Comparison of ENCODE assay signal across 1 cellular context in the genomic region with DNA sequence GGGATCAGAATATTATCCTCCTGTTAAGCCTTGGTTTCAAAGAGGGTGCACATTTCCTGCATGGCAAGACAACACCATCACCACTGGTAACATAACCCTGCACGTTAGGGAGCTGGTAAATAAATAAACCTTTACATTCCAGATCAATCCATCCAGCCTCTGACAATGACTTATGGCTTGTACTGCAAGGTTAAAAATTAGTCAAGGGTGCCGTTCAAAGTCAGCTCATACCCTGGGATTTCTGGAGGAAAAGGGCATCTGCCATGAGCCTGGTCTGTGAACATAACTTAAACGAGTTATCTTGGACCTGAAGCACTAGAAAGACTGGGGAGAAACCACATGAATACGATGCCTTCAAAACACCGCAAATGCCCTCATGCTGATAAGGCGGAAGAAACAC.
TF ChIP-seq lines count a peak whose summit lies in the region.

No MANE protein-coding gene starts in this region.

TF ChIP-seq in HepG2, 621 proteins besides CTCF, POLR2A, EP300 and RAD21 (continued from another document and continues in another):
- TF ChIP-seq, protein P1, sequence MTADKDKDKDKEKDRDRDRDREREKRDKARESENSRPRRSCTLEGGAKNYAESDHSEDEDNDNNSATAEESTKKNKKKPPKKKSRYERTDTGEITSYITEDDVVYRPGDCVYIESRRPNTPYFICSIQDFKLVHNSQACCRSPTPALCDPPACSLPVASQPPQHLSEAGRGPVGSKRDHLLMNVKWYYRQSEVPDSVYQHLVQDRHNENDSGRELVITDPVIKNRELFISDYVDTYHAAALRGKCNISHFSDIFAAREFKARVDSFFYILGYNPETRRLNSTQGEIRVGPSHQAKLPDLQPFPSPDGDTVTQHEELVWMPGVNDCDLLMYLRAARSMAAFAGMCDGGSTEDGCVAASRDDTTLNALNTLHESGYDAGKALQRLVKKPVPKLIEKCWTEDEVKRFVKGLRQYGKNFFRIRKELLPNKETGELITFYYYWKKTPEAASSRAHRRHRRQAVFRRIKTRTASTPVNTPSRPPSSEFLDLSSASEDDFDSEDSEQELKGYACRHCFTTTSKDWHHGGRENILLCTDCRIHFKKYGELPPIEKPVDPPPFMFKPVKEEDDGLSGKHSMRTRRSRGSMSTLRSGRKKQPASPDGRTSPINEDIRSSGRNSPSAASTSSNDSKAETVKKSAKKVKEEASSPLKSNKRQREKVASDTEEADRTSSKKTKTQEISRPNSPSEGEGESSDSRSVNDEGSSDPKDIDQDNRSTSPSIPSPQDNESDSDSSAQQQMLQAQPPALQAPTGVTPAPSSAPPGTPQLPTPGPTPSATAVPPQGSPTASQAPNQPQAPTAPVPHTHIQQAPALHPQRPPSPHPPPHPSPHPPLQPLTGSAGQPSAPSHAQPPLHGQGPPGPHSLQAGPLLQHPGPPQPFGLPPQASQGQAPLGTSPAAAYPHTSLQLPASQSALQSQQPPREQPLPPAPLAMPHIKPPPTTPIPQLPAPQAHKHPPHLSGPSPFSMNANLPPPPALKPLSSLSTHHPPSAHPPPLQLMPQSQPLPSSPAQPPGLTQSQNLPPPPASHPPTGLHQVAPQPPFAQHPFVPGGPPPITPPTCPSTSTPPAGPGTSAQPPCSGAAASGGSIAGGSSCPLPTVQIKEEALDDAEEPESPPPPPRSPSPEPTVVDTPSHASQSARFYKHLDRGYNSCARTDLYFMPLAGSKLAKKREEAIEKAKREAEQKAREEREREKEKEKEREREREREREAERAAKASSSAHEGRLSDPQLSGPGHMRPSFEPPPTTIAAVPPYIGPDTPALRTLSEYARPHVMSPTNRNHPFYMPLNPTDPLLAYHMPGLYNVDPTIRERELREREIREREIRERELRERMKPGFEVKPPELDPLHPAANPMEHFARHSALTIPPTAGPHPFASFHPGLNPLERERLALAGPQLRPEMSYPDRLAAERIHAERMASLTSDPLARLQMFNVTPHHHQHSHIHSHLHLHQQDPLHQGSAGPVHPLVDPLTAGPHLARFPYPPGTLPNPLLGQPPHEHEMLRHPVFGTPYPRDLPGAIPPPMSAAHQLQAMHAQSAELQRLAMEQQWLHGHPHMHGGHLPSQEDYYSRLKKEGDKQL (CRISPR knock-in tag; IDR thresholded peaks at IDR 0.05; ENCODE audit: low read depth) = 0 out of 2 replicates have a peak, but pooled peaks have one; percentile 28
- peak; percentile 52; the same call in 1 of the 2 replicates for TF ChIP-seq CREM (IDR thresholded peaks at IDR 0.05)
- no peak for TF ChIP-seq CREM (CRISPR knock-in tag; IDR thresholded peaks at IDR 0.05)
- TF ChIP-seq MEIS1 (CRISPR knock-in tag; IDR thresholded peaks at IDR 0.05; ENCODE audit: borderline replicate concordance) = peak; percentile 65; the same call in 1 of the 2 replicates
- TF ChIP-seq ZSCAN5A (CRISPR knock-in tag; IDR thresholded peaks at IDR 0.05; ENCODE audit: borderline replicate concordance) = peak; percentile 81; the same call in 1 of the 2 replicates
- TF ChIP-seq ASH2L (IDR thresholded peaks at IDR 0.05; ENCODE audit: insufficient read length, low read depth, low read length) = no peak
- TF ChIP-seq DZIP1 (CRISPR knock-in tag; IDR thresholded peaks at IDR 0.05) = no peak
- TF ChIP-seq ZNF275 (CRISPR knock-in tag; IDR thresholded peaks at IDR 0.05; ENCODE audit: borderline replicate concordance) = no peak
- TF ChIP-seq TCF7 (IDR thresholded peaks at IDR 0.05; ENCODE audit: low read depth) = peak; percentile 71; the same call in 1 of the 2 replicates
- TF ChIP-seq, protein P2, sequence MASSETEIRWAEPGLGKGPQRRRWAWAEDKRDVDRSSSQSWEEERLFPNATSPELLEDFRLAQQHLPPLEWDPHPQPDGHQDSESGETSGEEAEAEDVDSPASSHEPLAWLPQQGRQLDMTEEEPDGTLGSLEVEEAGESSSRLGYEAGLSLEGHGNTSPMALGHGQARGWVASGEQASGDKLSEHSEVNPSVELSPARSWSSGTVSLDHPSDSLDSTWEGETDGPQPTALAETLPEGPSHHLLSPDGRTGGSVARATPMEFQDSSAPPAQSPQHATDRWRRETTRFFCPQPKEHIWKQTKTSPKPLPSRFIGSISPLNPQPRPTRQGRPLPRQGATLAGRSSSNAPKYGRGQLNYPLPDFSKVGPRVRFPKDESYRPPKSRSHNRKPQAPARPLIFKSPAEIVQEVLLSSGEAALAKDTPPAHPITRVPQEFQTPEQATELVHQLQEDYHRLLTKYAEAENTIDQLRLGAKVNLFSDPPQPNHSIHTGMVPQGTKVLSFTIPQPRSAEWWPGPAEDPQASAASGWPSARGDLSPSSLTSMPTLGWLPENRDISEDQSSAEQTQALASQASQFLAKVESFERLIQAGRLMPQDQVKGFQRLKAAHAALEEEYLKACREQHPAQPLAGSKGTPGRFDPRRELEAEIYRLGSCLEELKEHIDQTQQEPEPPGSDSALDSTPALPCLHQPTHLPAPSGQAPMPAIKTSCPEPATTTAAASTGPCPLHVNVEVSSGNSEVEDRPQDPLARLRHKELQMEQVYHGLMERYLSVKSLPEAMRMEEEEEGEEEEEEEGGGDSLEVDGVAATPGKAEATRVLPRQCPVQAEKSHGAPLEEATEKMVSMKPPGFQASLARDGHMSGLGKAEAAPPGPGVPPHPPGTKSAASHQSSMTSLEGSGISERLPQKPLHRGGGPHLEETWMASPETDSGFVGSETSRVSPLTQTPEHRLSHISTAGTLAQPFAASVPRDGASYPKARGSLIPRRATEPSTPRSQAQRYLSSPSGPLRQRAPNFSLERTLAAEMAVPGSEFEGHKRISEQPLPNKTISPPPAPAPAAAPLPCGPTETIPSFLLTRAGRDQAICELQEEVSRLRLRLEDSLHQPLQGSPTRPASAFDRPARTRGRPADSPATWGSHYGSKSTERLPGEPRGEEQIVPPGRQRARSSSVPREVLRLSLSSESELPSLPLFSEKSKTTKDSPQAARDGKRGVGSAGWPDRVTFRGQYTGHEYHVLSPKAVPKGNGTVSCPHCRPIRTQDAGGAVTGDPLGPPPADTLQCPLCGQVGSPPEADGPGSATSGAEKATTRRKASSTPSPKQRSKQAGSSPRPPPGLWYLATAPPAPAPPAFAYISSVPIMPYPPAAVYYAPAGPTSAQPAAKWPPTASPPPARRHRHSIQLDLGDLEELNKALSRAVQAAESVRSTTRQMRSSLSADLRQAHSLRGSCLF (CRISPR knock-in tag; IDR thresholded peaks at IDR 0.05; ENCODE audit: borderline replicate concordance) = no peak
- TF ChIP-seq XRCC5 (optimal IDR thresholded peaks at IDR 0.05; ENCODE audit: low read length) = no peak
- TF ChIP-seq TFAP4 (IDR thresholded peaks at IDR 0.05; ENCODE audit: borderline replicate concordance, low read depth) = no peak
- no peak for TF ChIP-seq ZNF143 (CRISPR knock-in tag; IDR thresholded peaks at IDR 0.05)
- TF ChIP-seq KLF9 (CRISPR knock-in tag; IDR thresholded peaks at IDR 0.05; ENCODE audit: low read depth) = no peak
- no peak for TF ChIP-seq MYC (CRISPR knock-in tag; IDR thresholded peaks at IDR 0.05; ENCODE audit: borderline replicate concordance)
- no peak for TF ChIP-seq TAF15 (IDR thresholded peaks at IDR 0.05; ENCODE audit: low read depth, low read length, poor library complexity, severe bottlenecking)
- TF ChIP-seq PRPF4 (IDR thresholded peaks at IDR 0.05; ENCODE audit: low read depth, low read length, poor library complexity, severe bottlenecking) = no peak
- no peak for TF ChIP-seq ZFAT (CRISPR knock-in tag; conservative IDR thresholded peaks at IDR 0.05)
- no peak; the same call in 1 of the 2 replicates for TF ChIP-seq RFX1 (IDR thresholded peaks at IDR 0.05)
- TF ChIP-seq POLR2AphosphoS2 (IDR thresholded peaks at IDR 0.05; ENCODE audit: low read depth, low read length) = no peak
- TF ChIP-seq ZC3H4 (CRISPR knock-in tag; IDR thresholded peaks at IDR 0.05; ENCODE audit: borderline replicate concordance) = no peak
- TF ChIP-seq NONO (IDR thresholded peaks at IDR 0.05) = no peak
- no peak; the same call in 1 of the 2 replicates for TF ChIP-seq NONO (CRISPR knock-in tag; conservative IDR thresholded peaks at IDR 0.05)
- no peak for TF ChIP-seq CEBPZ (IDR thresholded peaks at IDR 0.05; ENCODE audit: low read length)
- 0 out of 2 replicates have a peak, but pooled peaks have one; percentile 32 for TF ChIP-seq JUN (CRISPR knock-in tag; IDR thresholded peaks at IDR 0.05)
- TF ChIP-seq BHLHE40 (IDR thresholded peaks at IDR 0.05; ENCODE audit: low read length) = peak; percentile 56; the same call in 1 of the 2 replicates
- TF ChIP-seq DMAP1 (CRISPR knock-in tag; IDR thresholded peaks at IDR 0.05) = peak; percentile 46; the same call in 1 of the 2 replicates
- TF ChIP-seq, protein P3, sequence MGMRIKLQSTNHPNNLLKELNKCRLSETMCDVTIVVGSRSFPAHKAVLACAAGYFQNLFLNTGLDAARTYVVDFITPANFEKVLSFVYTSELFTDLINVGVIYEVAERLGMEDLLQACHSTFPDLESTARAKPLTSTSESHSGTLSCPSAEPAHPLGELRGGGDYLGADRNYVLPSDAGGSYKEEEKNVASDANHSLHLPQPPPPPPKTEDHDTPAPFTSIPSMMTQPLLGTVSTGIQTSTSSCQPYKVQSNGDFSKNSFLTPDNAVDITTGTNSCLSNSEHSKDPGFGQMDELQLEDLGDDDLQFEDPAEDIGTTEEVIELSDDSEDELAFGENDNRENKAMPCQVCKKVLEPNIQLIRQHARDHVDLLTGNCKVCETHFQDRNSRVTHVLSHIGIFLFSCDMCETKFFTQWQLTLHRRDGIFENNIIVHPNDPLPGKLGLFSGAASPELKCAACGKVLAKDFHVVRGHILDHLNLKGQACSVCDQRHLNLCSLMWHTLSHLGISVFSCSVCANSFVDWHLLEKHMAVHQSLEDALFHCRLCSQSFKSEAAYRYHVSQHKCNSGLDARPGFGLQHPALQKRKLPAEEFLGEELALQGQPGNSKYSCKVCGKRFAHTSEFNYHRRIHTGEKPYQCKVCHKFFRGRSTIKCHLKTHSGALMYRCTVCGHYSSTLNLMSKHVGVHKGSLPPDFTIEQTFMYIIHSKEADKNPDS (CRISPR knock-in tag; IDR thresholded peaks at IDR 0.05) = no peak
- no peak for TF ChIP-seq ZNF282 (IDR thresholded peaks at IDR 0.05; ENCODE audit: partially characterized antibody)
